29 cellular contexts compared by ENCODE assay signal in the genomic region with DNA sequence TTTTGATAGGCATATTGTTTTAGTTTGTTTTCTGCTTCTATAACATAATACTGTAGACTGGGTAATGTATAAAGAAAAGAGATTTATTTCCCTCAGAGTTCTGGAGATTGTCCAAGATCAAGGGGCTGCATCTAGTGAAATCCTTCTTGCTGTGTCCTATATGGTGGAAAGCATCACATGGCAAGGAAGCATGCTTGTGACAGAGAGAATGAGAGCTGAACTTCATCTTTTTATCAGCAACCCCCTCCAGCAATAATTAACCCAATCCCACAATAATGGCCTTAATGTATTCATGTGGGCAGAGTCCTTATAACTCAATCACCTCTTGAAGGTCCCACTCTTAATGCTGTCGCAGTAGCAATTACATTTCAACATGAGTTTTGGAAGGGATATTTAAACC.
"Had no signal": no experiment of that assay in that cellular context is flagged by ENCODE, and none has a peak within 500 bp of the region (broad histone marks: within the 10 kb centered on the region; RNA-seq: fewer than 3 reads in every experiment).

No MANE protein-coding gene starts in this region.

- H3K4me1 Mint-ChIP-seq: naive thymus-derived CD4-positive, alpha-beta T cell; natural killer cell; neural progenitor cell; stimulated activated memory B cell treated with anti-CD40 and anti-IgM and Interleukin-4, amounts not matched to agents 10 μg/mL and 1 μg/mL and 100 μg/mL, for 72 hours; stimulated activated naive CD8-positive, alpha-beta T cell treated with anti-CD3 and anti-CD28 coated beads, Interleukin-15, amount 100 ng/mL, for 72 hours had no signal

- H2AFZ ChIP-seq: neural progenitor cell, parathyroid adenoma had no signal

- H3K79me2 ChIP-seq: parathyroid adenoma had no signal

- H3K4me2 ChIP-seq: neural progenitor cell had no signal

- H3K27me3 ChIP-seq: neural progenitor cell, ovary, right lobe of liver, sigmoid colon, suprapubic skin, testis, tibial artery, transverse colon, upper lobe of right lung, uterus had no signal

- H3K4me3 Mint-ChIP-seq: naive thymus-derived CD4-positive, alpha-beta T cell; natural killer cell; neural progenitor cell; stimulated activated memory B cell treated with anti-CD40 and anti-IgM and Interleukin-4, amounts not matched to agents 10 μg/mL and 1 μg/mL and 100 μg/mL, for 72 hours; stimulated activated naive CD8-positive, alpha-beta T cell treated with anti-CD3 and anti-CD28 coated beads, Interleukin-15, amount 100 ng/mL, for 72 hours; type B pancreatic cell had no signal

- ATAC-seq: naive thymus-derived CD4-positive, alpha-beta T cell; natural killer cell; psoas muscle; right cardiac atrium; right lobe of liver; stimulated activated memory B cell treated with anti-CD40 and anti-IgM and Interleukin-4, amounts not matched to agents 10 μg/mL and 1 μg/mL and 100 μg/mL, for 72 hours; stimulated activated naive CD8-positive, alpha-beta T cell treated with anti-CD3 and anti-CD28 coated beads, Interleukin-15, amount 100 ng/mL, for 72 hours; stimulated activated naive CD8-positive, alpha-beta T cell treated with anti-CD3 and anti-CD28 coated beads, Interleukin-15, Interleukin-2, amounts not matched to agents 100 U/mL and 50 U/mL, for 24 hours; upper lobe of right lung had no signal

- H3K9ac ChIP-seq: neural progenitor cell, parathyroid adenoma had no signal

- DNase-seq: naive thymus-derived CD4-positive, alpha-beta T cell; natural killer cell; occipital lobe; ovary; posterior cingulate gyrus; psoas muscle; right cardiac atrium; right lobe of liver; sigmoid colon; small intestine; stimulated activated CD4-positive, alpha-beta T cell treated with anti-CD3 and anti-CD28 coated beads, Interleukin-1b, Interleukin-23, amount 100 ng/mL, for 48 hours; stimulated activated CD4-positive, alpha-beta T cell treated with anti-CD3 and anti-CD28 coated beads, Interleukin-4, amount 100 ng/mL, for 1 hour; stimulated activated CD4-positive, alpha-beta T cell treated with anti-CD3 and anti-CD28 coated beads, Interleukin-4, amount 100 ng/mL, for 4 hours; stimulated activated CD8-positive, alpha-beta memory T cell treated with anti-CD3 and anti-CD28 coated beads, Interleukin-4, amount 100 ng/mL, for 48 hours; stimulated activated naive CD4-positive, alpha-beta T cell; stimulated activated naive CD8-positive, alpha-beta T cell treated with anti-CD3 and anti-CD28 coated beads, Interleukin-15, amount 100 ng/mL, for 72 hours; stimulated activated naive CD8-positive, alpha-beta T cell treated with anti-CD3 and anti-CD28 coated beads, Interleukin-15, Interleukin-2, amounts not matched to agents 100 U/mL and 50 U/mL, for 24 hours; substantia nigra; testis; tibial artery; transverse colon; upper lobe of right lung; uterus had no signal

- H3K27ac ChIP-seq: neural progenitor cell, ovary, parathyroid adenoma, psoas muscle, right lobe of liver, sigmoid colon, suprapubic skin, testis, tibial artery, transverse colon, upper lobe of right lung, uterus had no signal

- H3K27me3 Mint-ChIP-seq: naive thymus-derived CD4-positive, alpha-beta T cell; progenitor cell of endocrine pancreas; stimulated activated memory B cell treated with anti-CD40 and anti-IgM and Interleukin-4, amounts not matched to agents 10 μg/mL and 1 μg/mL and 100 μg/mL, for 72 hours; stimulated activated naive CD8-positive, alpha-beta T cell treated with anti-CD3 and anti-CD28 coated beads, Interleukin-15, amount 100 ng/mL, for 72 hours; type B pancreatic cell had no signal

- H3K36me3 Mint-ChIP-seq: naive thymus-derived CD4-positive, alpha-beta T cell; natural killer cell; stimulated activated memory B cell treated with anti-CD40 and anti-IgM and Interleukin-4, amounts not matched to agents 10 μg/mL and 1 μg/mL and 100 μg/mL, for 72 hours; type B pancreatic cell had no signal

- H3K9me3 Mint-ChIP-seq: stimulated activated memory B cell treated with anti-CD40 and anti-IgM and Interleukin-4, amounts not matched to agents 10 μg/mL and 1 μg/mL and 100 μg/mL, for 72 hours had no signal

- H3K36me3 ChIP-seq: neural progenitor cell, ovary, right lobe of liver, sigmoid colon, suprapubic skin, tibial artery, transverse colon, upper lobe of right lung, uterus had no signal

- H3K9me3 ChIP-seq: ovary, psoas muscle, right lobe of liver, testis, tibial artery, upper lobe of right lung, uterus had no signal

- H3K4me3 ChIP-seq: neural progenitor cell, ovary, psoas muscle, right lobe of liver, sigmoid colon, suprapubic skin, testis, tibial artery, transverse colon, upper lobe of right lung, uterus had no signal

- H3K4me1 ChIP-seq: neural progenitor cell, parathyroid adenoma, psoas muscle, right lobe of liver, sigmoid colon, suprapubic skin, testis, tibial artery, transverse colon, upper lobe of right lung, uterus had no signal

- H3K27ac Mint-ChIP-seq: naive thymus-derived CD4-positive, alpha-beta T cell; natural killer cell; neural progenitor cell; progenitor cell of endocrine pancreas; stimulated activated memory B cell treated with anti-CD40 and anti-IgM and Interleukin-4, amounts not matched to agents 10 μg/mL and 1 μg/mL and 100 μg/mL, for 72 hours; stimulated activated naive CD8-positive, alpha-beta T cell treated with anti-CD3 and anti-CD28 coated beads, Interleukin-15, amount 100 ng/mL, for 72 hours; type B pancreatic cell had no signal
